ENCODE assay signal across 14 cellular contexts in genomic region chr4:121113680-121114079, GRCh38. TPM values are rescaled to one million over a fixed set of nuclear protein-coding genes. Genes with fewer than 3 reads are reported as not detected.
DNase-seq lines count a peak whose midpoint lies in the region; ATAC-seq, FAIRE-seq and TF ChIP-seq lines count a peak whose summit lies in the region.
"Had no signal": no experiment of that assay in that cellular context is flagged by ENCODE, and none has a peak within 500 bp of the region (broad histone marks: within the 10 kb centered on the region; RNA-seq: fewer than 3 reads in every experiment).

No MANE protein-coding gene starts in this region.

- ATAC-seq in GM19328 (IDR thresholded peaks at IDR 0.05; ENCODE audit: unreplicated experiment) (peak; percentile 78), HG02798 (IDR thresholded peaks at IDR 0.05; ENCODE audit: poor library complexity, unreplicated experiment) (peak; percentile 83), HG03558 (IDR thresholded peaks at IDR 0.05; ENCODE audit: extremely low read depth, unreplicated experiment) (peak; percentile 59), lower lobe of right lung (no peak)

- H3K27ac ChIP-seq in lower lobe of right lung: no peak overlapping the region

- H3K36me3 Mint-ChIP-seq in CD14-positive monocyte: no peaks in the 10 kb centered on the region

- H3K36me3 ChIP-seq in lower lobe of right lung: no peaks in the 10 kb centered on the region
- H3K36me3 ChIP-seq: HAP-1 had no signal

- no peak overlapping the region for H3K4me3 Mint-ChIP-seq in CD14-positive monocyte

- no peak overlapping the region for H3K4me3 ChIP-seq in lower lobe of right lung
- H3K4me3 ChIP-seq: HAP-1 had no signal

- no peaks in the 10 kb centered on the region for H3K9me3 Mint-ChIP-seq in CD14-positive monocyte

- TF ChIP-seq POLR2A in GM12891 (IDR thresholded peaks at IDR 0.05; ENCODE audit: low read depth, low read length): no peak

- intact Hi-C loops in lower lobe of right lung (cut with DNase I): no loop called here
- intact Hi-C loops in CD14-positive monocyte (cut with micrococcal nuclease): no loop called here

- FAIRE-seq in GM12891 (lab: Jason Lieb, UNC): peak; percentile 62
- FAIRE-seq: urothelium cell line had no signal

- H3K4me1 ChIP-seq in lower lobe of right lung: no peaks in the 10 kb centered on the region
- H3K4me1 ChIP-seq: HAP-1 had no signal

- H3K27ac Mint-ChIP-seq in CD14-positive monocyte: no peak overlapping the region

- DNase-seq in GM12891 (ENCODE audit: insufficient read length, low spot score): no peak
- no peak for DNase-seq in lower lobe of right lung
- no peak for DNase-seq in NCI-H1694 (lab: John Stamatoyannopoulos, UW)
- DNase-seq in activated CD4-positive, CD25-positive, alpha-beta regulatory T cell (lab: John Stamatoyannopoulos, UW): no peak
- no peak for DNase-seq in CD14-positive monocyte (ENCODE audit: low spot score)
- DNase-seq: activated CD4-positive, alpha-beta T cell treated with anti-CD3 and anti-CD28 coated beads, Interleukin-2, amount 50 U/mL, for 4 hours; GDM1; mesendoderm had no signal

- no peaks in the 10 kb centered on the region for H3K9me3 ChIP-seq in lower lobe of right lung
- H3K9me3 ChIP-seq: HAP-1 had no signal

- peaks cover 4% of the 10 kb centered on the region for H3K4me1 Mint-ChIP-seq in CD14-positive monocyte

- TF ChIP-seq CTCF in lower lobe of right lung (IDR thresholded peaks at IDR 0.05) (no peak), CD14-positive monocyte (IDR thresholded peaks at IDR 0.05) (no peak)

- peaks cover 5 to 6% (median 6%) of the 10 kb centered on the region in 3 donors for H3K27me3 Mint-ChIP-seq in CD14-positive monocyte (ENCODE audit: low read depth in 3 of 3)

- no peaks in the 10 kb centered on the region for H3K27me3 ChIP-seq in lower lobe of right lung (ENCODE audit: low read depth)

TF ChIP-seq in GM12891, 5 proteins besides CTCF, POLR2A, EP300 and RAD21:
- TF ChIP-seq POU2F2 (IDR thresholded peaks at IDR 0.05; ENCODE audit: low read depth, low read length) (0 out of 2 replicates have a peak, but pooled peaks have one; percentile 29), PAX5 (IDR thresholded peaks at IDR 0.05; ENCODE audit: insufficient read depth, low read length, severe bottlenecking) (no peak), TAF1 (IDR thresholded peaks at IDR 0.05; ENCODE audit: low read depth, low read length) (no peak), SPI1 (IDR thresholded peaks at IDR 0.05; ENCODE audit: low read depth, low read length) (peak; percentile 91), POLR2AphosphoS5 (IDR thresholded peaks at IDR 0.05; ENCODE audit: low read depth, low read length) (no peak)

RNA-seq across cellular contexts. Expression of gene NDNF, which starts 41.3 kb away (rescaled TPM):
- not detected for polyA plus RNA-seq in GM12891 (2012; ENCODE audit: low read depth, missing spikeins)
- 108 TPM for total RNA-seq in lower lobe of right lung
- polyA plus RNA-seq in CD14-positive monocyte: not detected
- total RNA-seq: SK-MEL-5 had no signal

RNA-seq across cellular contexts. Expression of gene TNIP3, which starts 50.4 kb away (rescaled TPM):
- polyA plus RNA-seq in GM12891 (2012; ENCODE audit: low read depth, missing spikeins): 0.82 TPM
- 0.95 TPM for total RNA-seq in lower lobe of right lung
- polyA plus RNA-seq in CD14-positive monocyte: under 1 TPM in 1 of 2 donors, not detected in 1; 0.20 TPM
- total RNA-seq: SK-MEL-5 had no signal

Comparison
In these comparisons a context has a peak if more than half of its experiments do, and no peak if none do; other contexts are left out.
1. ATAC-seq: peak in GM19328 (single experiment), HG02798 (single experiment) and HG03558 (single experiment); none in lower lobe of right lung (0 of 2).